1 cellular context compared by ENCODE assay signal in genomic region chr3:53159415-53160135, GRCh38.
TF ChIP-seq lines count a peak whose summit lies in the region.

No MANE protein-coding gene starts in this region.

TF ChIP-seq in HepG2, 621 proteins besides CTCF, POLR2A, EP300 and RAD21 (continued from another document):
- peak; percentile 85 for TF ChIP-seq HIC2 (CRISPR knock-in tag; IDR thresholded peaks at IDR 0.05; ENCODE audit: low read depth)
- TF ChIP-seq SKIL (CRISPR knock-in tag; IDR thresholded peaks at IDR 0.05; ENCODE audit: borderline replicate concordance) = peak; percentile 43; the same call in 1 of the 2 replicates
- TF ChIP-seq ZBTB7B (CRISPR knock-in tag; IDR thresholded peaks at IDR 0.05) = 0 out of 2 replicates have a peak, but pooled peaks have one; percentile 38
- no peak; the same call in 1 of the 2 replicates for TF ChIP-seq HHEX (CRISPR knock-in tag; IDR thresholded peaks at IDR 0.05)
- peak; percentile 74 for TF ChIP-seq IRF2 (CRISPR knock-in tag; IDR thresholded peaks at IDR 0.05)
- peak; percentile 33; the same call in 1 of the 2 replicates for TF ChIP-seq ZNF749 (CRISPR knock-in tag; IDR thresholded peaks at IDR 0.05; ENCODE audit: borderline replicate concordance)
- no peak for TF ChIP-seq ZFP82 (CRISPR knock-in tag; IDR thresholded peaks at IDR 0.05; ENCODE audit: borderline replicate concordance)
